In genomic region chr3:9339750-9340449, GRCh38 we compare ENCODE assay signal across 13 cellular contexts. TPM values are rescaled to one million over a fixed set of nuclear protein-coding genes. Genes with fewer than 3 reads are reported as not detected.
DNase-seq lines count a peak whose midpoint lies in the region; ATAC-seq and TF ChIP-seq lines count a peak whose summit lies in the region.
"Had no signal": no experiment of that assay in that cellular context is flagged by ENCODE, and none has a peak within 500 bp of the region (broad histone marks: within the 10 kb centered on the region; RNA-seq: fewer than 3 reads in every experiment).

No MANE protein-coding gene starts in this region.

- peaks cover 4% of the 10 kb centered on the region for H3K4me1 ChIP-seq in colonic mucosa
- H3K4me1 ChIP-seq in transverse colon, result peaks cover 6 to 38% (median 24%) of the 10 kb centered on the region in 4 donors
- H3K4me1 ChIP-seq in gastroesophageal sphincter, result peaks cover 0 to 17% (median 0%) of the 10 kb centered on the region in 3 donors
- H3K4me1 ChIP-seq: prostate gland had no signal

- 75 to 78% methylated on average over 1 of the region's 1 CpG for WGBS in transverse colon (ENCODE audit: low coverage in 1 of 2), 2 donors
- 14 to 31% methylated on average over 1 of the region's 1 CpG for WGBS in gastroesophageal sphincter (ENCODE audit: low coverage in 1 of 2), 2 donors

- in situ Hi-C loops in transverse colon (cut with MboI; ENCODE audit: low pct_ligation_motif_present in 1 of 4, low pct_unique_long_range_greater_than_20kb in 1 of 4, low sequenced_read_pairs in 3 of 4), result no loop called here

- H3K27me3 ChIP-seq in colonic mucosa, result no peaks in the 10 kb centered on the region
- no peaks in the 10 kb centered on the region for H3K27me3 ChIP-seq in transverse colon
- no peaks in the 10 kb centered on the region for H3K27me3 ChIP-seq in gastroesophageal sphincter

- no peak overlapping the region for H3K9ac ChIP-seq in colonic mucosa (ENCODE audit: low read depth in 2 of 2, low read length in 2 of 2)

- TF ChIP-seq CTCF in colonic mucosa (IDR thresholded peaks at IDR 0.05) (no peak), transverse colon (IDR thresholded peaks at IDR 0.05) (no peak), gastroesophageal sphincter (IDR thresholded peaks at IDR 0.05) (no peak)

- H3K36me3 ChIP-seq in colonic mucosa (no peaks in the 10 kb centered on the region), transverse colon (no peaks in the 10 kb centered on the region), gastroesophageal sphincter (no peaks in the 10 kb centered on the region)
- H3K36me3 ChIP-seq: prostate gland, thoracic aorta had no signal

- no peak for TF ChIP-seq EP300 in transverse colon (IDR thresholded peaks at IDR 0.05; ENCODE audit: low read depth)
- no peak for TF ChIP-seq EP300 in gastroesophageal sphincter (IDR thresholded peaks at IDR 0.05)

- peak overlapping the region; percentile 13 for H3K27ac ChIP-seq in colonic mucosa
- H3K27ac ChIP-seq in transverse colon, result peak overlapping the region; percentile 24 to 64 (median 46)
- peak overlapping the region in 2 of 4 donors; percentile 16 to 26 for H3K27ac ChIP-seq in gastroesophageal sphincter
- H3K27ac ChIP-seq: thoracic aorta had no signal

- ATAC-seq in gastroesophageal sphincter, result no peak
- ATAC-seq: activated naive CD4-positive, alpha-beta T cell treated with anti-CD3 and anti-CD28 coated beads, Interleukin-2, amount 50 U/mL, for 72 hours had no signal

- H3K4me3 ChIP-seq in colonic mucosa, result no peak overlapping the region
- no peak overlapping the region for H3K4me3 ChIP-seq in transverse colon
- no peak overlapping the region for H3K4me3 ChIP-seq in gastroesophageal sphincter
- H3K4me3 ChIP-seq: prostate gland, thoracic aorta had no signal

- DNase-seq in NCI-H69 (lab: John Stamatoyannopoulos, UW) (peak; percentile 73), colonic mucosa (no peak), kidney tubule cell (ENCODE audit: low spot score) (peak; percentile 28), transverse colon (no peak), SIG-M5 treated with dmso at 0.1 percent for 504 hours (lab: John Stamatoyannopoulos, UW; ENCODE audit: unreplicated experiment) (no peak), islet precursor cell (no peak)
- DNase-seq: immature natural killer cell, NCI-H1930, NCI-H748 treated with DMSO at 0.1 percent for 48 hours had no signal

- intact Hi-C loops in colonic mucosa (cut with DNase I) (no loop called here), transverse colon (cut with DNase I; ENCODE audit: low total_unique reads) (no loop called here)

- TF ChIP-seq POLR2A in transverse colon (IDR thresholded peaks at IDR 0.05), result no peak
- no peak for TF ChIP-seq POLR2A in gastroesophageal sphincter (IDR thresholded peaks at IDR 0.05)

- H3K9me3 ChIP-seq in colonic mucosa (no peaks in the 10 kb centered on the region), transverse colon (no peaks in the 10 kb centered on the region), gastroesophageal sphincter (no peaks in the 10 kb centered on the region)
- H3K9me3 ChIP-seq: prostate gland, thoracic aorta had no signal

RNA-seq across cellular contexts. Expression of gene THUMPD3, which starts 23.0 kb away (rescaled TPM):
- 10 to 100 TPM; 40.1 to 46.0 TPM for total RNA-seq in colonic mucosa
- total RNA-seq in transverse colon, result 10 to 100 TPM in 3 of 4 donors, 1 to 10 TPM in 1; 5.4 to 26.9 (median 19.4) TPM
- 10 to 100 TPM; 18.8 to 32.1 (median 25.8) TPM for total RNA-seq in gastroesophageal sphincter

RNA-seq across cellular contexts. Expression of gene SETD5, which starts 57.5 kb away (rescaled TPM):
- total RNA-seq in colonic mucosa (10 to 100 TPM; 89.1 to 91.3 TPM), transverse colon (100 to 1,000 TPM in 3 of 4 donors, 10 to 100 TPM in 1; 70.6 to 161 (median 129) TPM), gastroesophageal sphincter (10 to 100 TPM; 51.5 to 95.3 (median 76.8) TPM)

Comparison
In these comparisons a context has a peak if more than half of its experiments do, and no peak if none do; other contexts are left out.
1. DNase-seq: peak in NCI-H69 (single experiment) and kidney tubule cell (single experiment); none in colonic mucosa (single experiment), transverse colon (single experiment), SIG-M5 treated with dmso at 0.1 percent for 504 hours (single experiment) and islet precursor cell (single experiment).